In genomic region chr19:14476663-14477401, GRCh38 we compare ENCODE assay signal across 10 cellular contexts. TPM values are rescaled to one million over a fixed set of nuclear protein-coding genes. Genes with fewer than 3 reads are reported as not detected.
DNase-seq lines count a peak whose midpoint lies in the region; ATAC-seq and TF ChIP-seq lines count a peak whose summit lies in the region.
"Had no signal": no experiment of that assay in that cellular context is flagged by ENCODE, and none has a peak within 500 bp of the region (broad histone marks: within the 10 kb centered on the region; RNA-seq: fewer than 3 reads in every experiment).

No MANE protein-coding gene starts in this region.

- no peaks in the 10 kb centered on the region for H3K9me2 ChIP-seq in PC-3 (replicated peaks; ENCODE audit: low read length)

- H3K27ac Mint-ChIP-seq in activated naive CD8-positive, alpha-beta T cell treated with anti-CD3 and anti-CD28 coated beads, Interleukin-2, amount 10 ng/mL, durations not matched to agents 7 days and 5 days, result peak overlapping the region; percentile 31
- no peak overlapping the region for H3K27ac Mint-ChIP-seq in activated naive CD8-positive, alpha-beta T cell treated with anti-CD3 and anti-CD28 coated beads for 36 hours
- H3K27ac Mint-ChIP-seq: activated B cell treated with CpG ODN at 0.5 μM for 24 hours had no signal

- no peak overlapping the region for H3K9ac ChIP-seq in PC-3 (ENCODE audit: low read length)

- CTCF ChIA-PET in PC-3 (lab: Charles Lee), result no interaction called here

- no peak for TF ChIP-seq POLR2A in sigmoid colon (IDR thresholded peaks at IDR 0.05)

- intact Hi-C loops in PC-3 (cut with micrococcal nuclease), result loop anchor here (10.0 kb wide), 1 partner anchor 342 kb away; the partner anchor contains the start of gene ASF1B
- intact Hi-C loops in sigmoid colon (cut with DNase I), result no loop called here

- TF ChIP-seq CTCF in PC-3 (conservative IDR thresholded peaks at IDR 0.05; ENCODE audit: low read depth, low read length) (no peak), epithelial cell of esophagus (IDR thresholded peaks at IDR 0.05; ENCODE audit: insufficient read depth, low read depth, low read length, missing control alignments) (no peak), sigmoid colon (IDR thresholded peaks at IDR 0.05) (no peak)

- H3K4me3 ChIP-seq in PC-3 (ENCODE audit: low read length) (no peak overlapping the region), epithelial cell of esophagus (ENCODE audit: low read length) (no peak overlapping the region), sigmoid colon (no peak overlapping the region)

- no peak for ATAC-seq in activated naive CD8-positive, alpha-beta T cell treated with anti-CD3 and anti-CD28 coated beads, Interleukin-2, amount 10 ng/mL, durations not matched to agents 7 days and 5 days (ENCODE audit: low read depth)
- peak; percentile 62 for ATAC-seq in PC-3

- H3K36me3 Mint-ChIP-seq in activated naive CD8-positive, alpha-beta T cell treated with anti-CD3 and anti-CD28 coated beads, Interleukin-2, amount 10 ng/mL, durations not matched to agents 7 days and 5 days, result peaks cover 4% of the 10 kb centered on the region
- peaks cover 7% of the 10 kb centered on the region for H3K36me3 Mint-ChIP-seq in activated naive CD8-positive, alpha-beta T cell treated with anti-CD3 and anti-CD28 coated beads for 36 hours
- H3K36me3 Mint-ChIP-seq: naive B cell had no signal

- POLR2A ChIA-PET in activated naive CD8-positive, alpha-beta T cell treated with anti-CD3 and anti-CD28 coated beads, Interleukin-2, amount 10 ng/mL, durations not matched to agents 7 days and 5 days (lab: Charles Lee), result no interaction called here
- POLR2A ChIA-PET in PC-3 (lab: Charles Lee; ENCODE audit: unreplicated experiment), result no interaction called here

- no TSS peak for BruUV-seq in PC-3 (replicated peaks; lab: Mats Ljungman, UMichigan)

- no peak for TF ChIP-seq EP300 in sigmoid colon (IDR thresholded peaks at IDR 0.05)

- H3K36me3 ChIP-seq in PC-3 (ENCODE audit: low read depth, low read length) (peaks cover 30% of the 10 kb centered on the region), sigmoid colon (peaks cover 0 to 34% (median 19%) of the 10 kb centered on the region in 4 donors)

- H3K9me3 ChIP-seq in PC-3 (ENCODE audit: low read length) (no peaks in the 10 kb centered on the region), sigmoid colon (no peaks in the 10 kb centered on the region)

- no peak overlapping the region for H3K4me3 Mint-ChIP-seq in activated naive CD8-positive, alpha-beta T cell treated with anti-CD3 and anti-CD28 coated beads, Interleukin-2, amount 10 ng/mL, durations not matched to agents 7 days and 5 days
- no peak overlapping the region for H3K4me3 Mint-ChIP-seq in activated naive CD8-positive, alpha-beta T cell treated with anti-CD3 and anti-CD28 coated beads for 36 hours
- H3K4me3 Mint-ChIP-seq: activated B cell treated with CpG ODN at 0.5 μM for 24 hours had no signal

- no peaks in the 10 kb centered on the region for H3K9me3 Mint-ChIP-seq in activated naive CD8-positive, alpha-beta T cell treated with anti-CD3 and anti-CD28 coated beads, Interleukin-2, amount 10 ng/mL, durations not matched to agents 7 days and 5 days
- no peaks in the 10 kb centered on the region for H3K9me3 Mint-ChIP-seq in activated naive CD8-positive, alpha-beta T cell treated with anti-CD3 and anti-CD28 coated beads for 36 hours
- H3K9me3 Mint-ChIP-seq: activated B cell treated with CpG ODN at 0.5 μM for 24 hours, naive B cell had no signal

- H3K27ac ChIP-seq in PC-3 (ENCODE audit: low read length), result peak overlapping the region; percentile 61; the same call in 1 of the 2 replicates
- peak overlapping the region in 2 of 4 donors; percentile 14 to 37 for H3K27ac ChIP-seq in sigmoid colon

- H3K4me1 ChIP-seq in PC-3 (ENCODE audit: insufficient read depth, low read length) (peaks cover 29% of the 10 kb centered on the region), sigmoid colon (peaks cover 0 to 59% (median 45%) of the 10 kb centered on the region in 4 donors)

- H3K27me3 Mint-ChIP-seq in activated naive CD8-positive, alpha-beta T cell treated with anti-CD3 and anti-CD28 coated beads, Interleukin-2, amount 10 ng/mL, durations not matched to agents 7 days and 5 days, result peaks cover 15% of the 10 kb centered on the region
- peaks cover 21% of the 10 kb centered on the region for H3K27me3 Mint-ChIP-seq in activated naive CD8-positive, alpha-beta T cell treated with anti-CD3 and anti-CD28 coated beads for 36 hours

- peak overlapping the region; percentile 20 for H3K4me2 ChIP-seq in PC-3 (ENCODE audit: low read length)

- peaks cover 26% of the 10 kb centered on the region for H3K4me1 Mint-ChIP-seq in activated naive CD8-positive, alpha-beta T cell treated with anti-CD3 and anti-CD28 coated beads, Interleukin-2, amount 10 ng/mL, durations not matched to agents 7 days and 5 days
- H3K4me1 Mint-ChIP-seq in activated naive CD8-positive, alpha-beta T cell treated with anti-CD3 and anti-CD28 coated beads for 36 hours, result peaks cover 22% of the 10 kb centered on the region

- H3F3A ChIP-seq in PC-3 (ENCODE audit: low read length, unreplicated experiment), result no peaks in the 10 kb centered on the region

- no peak overlapping the region for H2AFZ ChIP-seq in PC-3 (ENCODE audit: low read length)

- H3K27me3 ChIP-seq in PC-3 (ENCODE audit: low read length) (no peaks in the 10 kb centered on the region), sigmoid colon (peaks cover 18 to 39% (median 33%) of the 10 kb centered on the region in 3 donors)

- 0 out of 2 replicates have a peak, but pooled peaks cover 2% of the 10 kb centered on the region for H3K79me2 ChIP-seq in PC-3 (ENCODE audit: low read length)

- DNase-seq in activated naive CD8-positive, alpha-beta T cell treated with anti-CD3 and anti-CD28 coated beads, Interleukin-2, amount 10 ng/mL, durations not matched to agents 7 days and 5 days, result no peak
- no peak for DNase-seq in activated naive CD8-positive, alpha-beta T cell treated with anti-CD3 and anti-CD28 coated beads for 36 hours
- DNase-seq in PC-3 (peak; percentile 83), epithelial cell of esophagus (ENCODE audit: low read depth) (peak; percentile 88), sigmoid colon (peak; percentile 84), COLO829 (ENCODE audit: low spot score) (no peak), occipital lobe (lab: John Stamatoyannopoulos, UW) (no peak), GM19240 (ENCODE audit: insufficient read length, low spot score) (no peak)
- DNase-seq: activated B cell treated with CpG ODN at 0.5 μM for 24 hours, naive B cell had no signal

- H4K20me1 ChIP-seq in PC-3 (ENCODE audit: low read length), result no peaks in the 10 kb centered on the region

- 55 to 70% methylated on average over 26 of the region's 26 CpGs for WGBS in sigmoid colon, 2 donors

RNA-seq across cellular contexts. Expression of gene PTGER1, which starts 1.7 kb away (rescaled TPM):
- total RNA-seq in activated naive CD8-positive, alpha-beta T cell treated with anti-CD3 and anti-CD28 coated beads, Interleukin-2, amount 10 ng/mL, durations not matched to agents 7 days and 5 days, result under 1 TPM; 0.34 to 0.36 TPM
- total RNA-seq in activated naive CD8-positive, alpha-beta T cell treated with anti-CD3 and anti-CD28 coated beads for 36 hours, result under 1 TPM; 0.25 to 0.40 TPM
- 2.2 and 2.4 TPM in 2 replicates for total RNA-seq in PC-3 (2014; rRNA removed)
- under 1 TPM in 2 of 4 donors, not detected in 2; 0.54 to 0.71 TPM for total RNA-seq in sigmoid colon
- under 1 TPM in 1 of 3 donors, not detected in 2; 0.67 TPM for polyA plus RNA-seq in sigmoid colon
- not detected for total RNA-seq in occipital lobe
- total RNA-seq: activated B cell treated with CpG ODN at 0.5 μM for 24 hours had no signal

RNA-seq across cellular contexts. Expression of gene GIPC1, which starts 19.1 kb away (rescaled TPM):
- total RNA-seq in activated naive CD8-positive, alpha-beta T cell treated with anti-CD3 and anti-CD28 coated beads, Interleukin-2, amount 10 ng/mL, durations not matched to agents 7 days and 5 days, result 10 to 100 TPM; 31.7 to 32.4 TPM
- total RNA-seq in activated naive CD8-positive, alpha-beta T cell treated with anti-CD3 and anti-CD28 coated beads for 36 hours, result 10 to 100 TPM; 22.5 to 24.8 TPM
- total RNA-seq in PC-3 (2014; rRNA removed) (538 and 671 TPM in 2 replicates), sigmoid colon (10 to 100 TPM; 65.1 to 97.7 (median 68.5) TPM), occipital lobe (28.4 TPM)
- 100 to 1,000 TPM; 344 to 378 (median 351) TPM for polyA plus RNA-seq in sigmoid colon

RNA-seq across cellular contexts. Expression of gene DNAJB1, which starts 41.4 kb away (rescaled TPM):
- total RNA-seq in activated naive CD8-positive, alpha-beta T cell treated with anti-CD3 and anti-CD28 coated beads, Interleukin-2, amount 10 ng/mL, durations not matched to agents 7 days and 5 days, result 100 to 1,000 TPM; 103 to 110 TPM
- 10 to 100 TPM; 45.0 to 45.7 TPM for total RNA-seq in activated naive CD8-positive, alpha-beta T cell treated with anti-CD3 and anti-CD28 coated beads for 36 hours
- total RNA-seq in PC-3 (2014; rRNA removed) (167 and 178 TPM in 2 replicates), sigmoid colon (10 to 100 TPM; 44.6 to 69.3 (median 51.9) TPM), occipital lobe (33.5 TPM)
- 100 to 1,000 TPM in 1 of 3 donors, 10 to 100 TPM in 2; 70.9 to 118 (median 77.6) TPM for polyA plus RNA-seq in sigmoid colon

RNA-seq across cellular contexts. Expression of gene PKN1, which starts 43.7 kb away (rescaled TPM):
- 100 to 1,000 TPM; 244 to 265 TPM for total RNA-seq in activated naive CD8-positive, alpha-beta T cell treated with anti-CD3 and anti-CD28 coated beads, Interleukin-2, amount 10 ng/mL, durations not matched to agents 7 days and 5 days
- 100 to 1,000 TPM; 168 to 169 TPM for total RNA-seq in activated naive CD8-positive, alpha-beta T cell treated with anti-CD3 and anti-CD28 coated beads for 36 hours
- 186 and 238 TPM in 2 replicates for total RNA-seq in PC-3 (2014; rRNA removed)
- 100 to 1,000 TPM in 1 of 4 donors, 10 to 100 TPM in 3; 79.2 to 126 (median 84.6) TPM for total RNA-seq in sigmoid colon
- polyA plus RNA-seq in sigmoid colon, result 10 to 100 TPM; 20.8 to 54.8 (median 28.2) TPM
- 86.3 TPM for total RNA-seq in occipital lobe

RNA-seq across cellular contexts. Expression of gene TECR, which starts 52.6 kb away (rescaled TPM):
- 100 to 1,000 TPM; 161 to 168 TPM for total RNA-seq in activated naive CD8-positive, alpha-beta T cell treated with anti-CD3 and anti-CD28 coated beads, Interleukin-2, amount 10 ng/mL, durations not matched to agents 7 days and 5 days
- total RNA-seq in activated naive CD8-positive, alpha-beta T cell treated with anti-CD3 and anti-CD28 coated beads for 36 hours, result 10 to 100 TPM; 86.1 to 88.7 TPM
- 144 and 145 TPM in 2 replicates for total RNA-seq in PC-3 (2014; rRNA removed)
- 10 to 100 TPM; 20.6 to 34.2 (median 30.0) TPM for total RNA-seq in sigmoid colon
- polyA plus RNA-seq in sigmoid colon, result 100 to 1,000 TPM in 1 of 3 donors, 10 to 100 TPM in 2; 32.4 to 139 (median 37.2) TPM
- total RNA-seq in occipital lobe, result 12.8 TPM

Comparison
In these comparisons a context has a peak if more than half of its experiments do, and no peak if none do; other contexts are left out.
1. DNase-seq: peak in PC-3 (single experiment), epithelial cell of esophagus (single experiment) and sigmoid colon (single experiment); none in activated naive CD8-positive, alpha-beta T cell treated with anti-CD3 and anti-CD28 coated beads, Interleukin-2, amount 10 ng/mL, durations not matched to agents 7 days and 5 days (single experiment), activated naive CD8-positive, alpha-beta T cell treated with anti-CD3 and anti-CD28 coated beads for 36 hours (single experiment), COLO829 (single experiment), occipital lobe (single experiment) and GM19240 (single experiment).